ENCODE assay signal across 22 cellular contexts in the genomic region with DNA sequence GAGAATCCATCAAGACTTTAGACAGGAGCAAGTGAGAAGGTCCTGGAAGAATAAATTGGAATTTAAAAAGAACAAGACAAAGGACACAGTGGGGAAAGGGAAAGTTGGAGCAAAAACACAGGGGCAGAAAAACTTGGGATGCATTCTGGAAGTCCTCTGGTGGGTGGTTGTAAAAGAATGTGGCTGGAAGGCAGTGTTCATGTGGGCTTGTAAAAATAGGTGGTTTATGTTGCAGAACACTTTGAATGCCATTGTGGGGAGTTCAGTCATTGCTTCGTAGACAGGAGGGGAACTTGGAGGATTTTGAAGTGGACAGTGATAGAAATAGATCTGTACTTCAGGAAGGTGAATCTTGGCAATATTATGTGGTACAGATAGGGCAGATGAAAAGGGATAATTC. TPM values are rescaled to one million over a fixed set of nuclear protein-coding genes. Genes with fewer than 3 reads are reported as not detected.
DNase-seq lines count a peak whose midpoint lies in the region; TF ChIP-seq lines count a peak whose summit lies in the region.
"Had no signal": no experiment of that assay in that cellular context is flagged by ENCODE, and none has a peak within 500 bp of the region (broad histone marks: within the 10 kb centered on the region; RNA-seq: fewer than 3 reads in every experiment).

No MANE protein-coding gene starts in this region.

- 73 to 92% (median 77%) methylated on average over 1 of the region's 1 CpG for WGBS in spleen, 5 donors

- peaks cover 22% of the 10 kb centered on the region for H3K4me1 ChIP-seq in osteoblast (ENCODE audit: insufficient read depth, low read length)
- H3K4me1 ChIP-seq in spleen: peaks cover 0 to 42% (median 11%) of the 10 kb centered on the region in 6 donors
- H3K4me1 ChIP-seq: parathyroid adenoma had no signal

- no peaks in the 10 kb centered on the region for H3K9me3 ChIP-seq in osteoblast (ENCODE audit: low read depth, low read length)
- H3K9me3 ChIP-seq in spleen: no peaks in the 10 kb centered on the region
- H3K9me3 ChIP-seq: transverse colon had no signal

- H4K20me1 ChIP-seq in osteoblast (ENCODE audit: insufficient read depth, low read length): peaks cover 84% of the 10 kb centered on the region

- intact Hi-C loops in spleen (cut with DNase I; ENCODE audit: low total_unique reads): no loop called here

- H2AFZ ChIP-seq in osteoblast (ENCODE audit: low read length): no peak overlapping the region
- H2AFZ ChIP-seq: parathyroid adenoma had no signal

- H3K4me3 ChIP-seq in osteoblast (ENCODE audit: insufficient read depth, low read length) (no peak overlapping the region), spleen (no peak overlapping the region)
- H3K4me3 ChIP-seq: coronary artery, transverse colon had no signal

- peaks cover 97% of the 10 kb centered on the region for H3K79me2 ChIP-seq in osteoblast (ENCODE audit: insufficient read depth, low read length)

- H3K4me2 ChIP-seq in osteoblast (ENCODE audit: insufficient read depth, low read length): peak overlapping the region; percentile 50

- H3K27ac ChIP-seq in osteoblast (ENCODE audit: low read depth, low read length) (no peak overlapping the region), spleen (no peak overlapping the region)
- H3K27ac ChIP-seq: coronary artery, parathyroid adenoma, transverse colon had no signal

- DNase-seq in EH (ENCODE audit: low read depth): peak; percentile 77
- DNase-seq in SW480 (ENCODE audit: low spot score): peak; percentile 9
- DNase-seq in glomerular visceral epithelial cell (ENCODE audit: extremely low spot score): peak; percentile 47
- DNase-seq in osteoblast (ENCODE audit: insufficient read length, low spot score, missing footprints): no peak
- no peak for DNase-seq in activated T-cell treated with anti-CD3 and anti-CD28 coated beads, Interleukin-2, amount 50 U/mL, for 1 hour
- DNase-seq in spleen: no peak
- no peak for DNase-seq in T-helper 1 cell
- DNase-seq in cerebellar nuclear complex (lab: John Stamatoyannopoulos, UW): no peak
- DNase-seq: activated CD4-positive, alpha-beta memory T cell treated with anti-CD3 and anti-CD28 coated beads, Interleukin-2, amount 10 ng/mL, durations not matched to agents 7 days and 5 days; activated CD4-positive, CD25-positive, alpha-beta regulatory T cell; activated naive CD4-positive, alpha-beta T cell treated with Interleukin-2 at 50 U/mL for 16 hours; CD8-positive, alpha-beta T cell; glutamatergic neuron; MM.1S; naive B cell; NCI-H1436 treated with DMSO at 0.1 percent for 48 hours; stimulated activated CD4-positive, alpha-beta T cell treated with anti-CD3 and anti-CD28 coated beads, Interleukin-4, amount 100 ng/mL, for 1 hour; stimulated activated naive CD8-positive, alpha-beta T cell treated with anti-CD3 and anti-CD28 coated beads, Interleukin-15, Interleukin-2, amounts not matched to agents 100 U/mL and 50 U/mL, for 24 hours; T1000; transverse colon had no signal

- H3K27me3 ChIP-seq in osteoblast (ENCODE audit: insufficient read depth, low read length) (no peaks in the 10 kb centered on the region), spleen (replicated peaks in 1 of 7) (no peaks in the 10 kb centered on the region)
- H3K27me3 ChIP-seq: transverse colon had no signal

- no peak for TF ChIP-seq POLR2A in spleen (IDR thresholded peaks at IDR 0.05)

- TF ChIP-seq CTCF in osteoblast (IDR thresholded peaks at IDR 0.05; ENCODE audit: extremely low read depth, low read depth, low read length) (no peak), spleen (IDR thresholded peaks at IDR 0.05 in 8 of 11, conservative IDR thresholded peaks at IDR 0.05 in 3 of 11) (no peak)

- no peaks in the 10 kb centered on the region for H3K36me3 ChIP-seq in osteoblast (ENCODE audit: insufficient read depth, low read length)
- no peaks in the 10 kb centered on the region for H3K36me3 ChIP-seq in spleen
- H3K36me3 ChIP-seq: transverse colon had no signal

RNA-seq across cellular contexts. Expression of gene KIF1B, which starts 15.2 kb away (rescaled TPM):
- total RNA-seq in osteoblast (35.8 and 38.0 TPM in 2 replicates), spleen (10 to 100 TPM; 29.9 to 53.5 (median 37.4) TPM)
- 1 to 10 TPM; 1.6 to 4.8 (median 2.4) TPM for polyA plus RNA-seq in spleen

Comparison
In these comparisons a context has a peak if more than half of its experiments do, and no peak if none do; other contexts are left out.
1. DNase-seq: peak in EH (single experiment), SW480 (single experiment) and glomerular visceral epithelial cell (single experiment); none in osteoblast (single experiment), activated T-cell treated with anti-CD3 and anti-CD28 coated beads, Interleukin-2, amount 50 U/mL, for 1 hour (single experiment), spleen (single experiment), T-helper 1 cell (0 of 5) and cerebellar nuclear complex (0 of 2).